Comparison of ENCODE assay signal across 9 cellular contexts in the genomic region with DNA sequence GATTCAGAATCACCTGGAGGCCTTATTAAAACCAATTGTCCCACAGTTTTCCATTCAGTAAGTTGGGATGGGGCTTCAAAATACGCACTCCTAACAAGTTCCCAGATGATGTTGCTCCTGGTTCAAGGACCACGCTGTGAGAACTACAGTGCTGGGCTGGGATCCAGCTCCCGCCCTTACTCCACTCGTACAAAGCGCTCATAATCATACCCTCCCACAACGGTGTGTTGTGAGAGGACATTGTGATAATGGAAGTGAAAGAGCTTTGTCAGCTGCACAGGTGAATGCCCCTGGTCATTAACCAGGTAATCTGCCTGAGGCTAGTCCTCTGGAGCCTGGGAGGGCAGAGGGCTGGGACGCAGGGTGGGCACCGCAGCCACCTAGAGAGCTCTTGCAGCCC. TPM values are rescaled to one million over a fixed set of nuclear protein-coding genes. Genes with fewer than 3 reads are reported as not detected.
A peak's percentile ranks its signal among the peaks of the same experiment; 100 is the strongest.
DNase-seq lines count a peak whose midpoint lies in the region; ATAC-seq, FAIRE-seq and TF ChIP-seq lines count a peak whose summit lies in the region.
"Had no signal": no experiment of that assay in that cellular context is flagged by ENCODE, and none has a peak within 500 bp of the region (broad histone marks: within the 10 kb centered on the region; RNA-seq: fewer than 3 reads in every experiment).

No MANE protein-coding gene starts in this region.

- H3K36me3 ChIP-seq in adrenal gland (replicated peaks in 1 of 2): no peaks in the 10 kb centered on the region

- H3K27ac ChIP-seq in adrenal gland: peak overlapping the region; percentile 94 to 99 (median 98)

- ATAC-seq in natural killer cell (no peak), memory B cell (ENCODE audit: low read depth) (no peak), GM21515 (IDR thresholded peaks at IDR 0.05; ENCODE audit: unreplicated experiment) (no peak)
- no peak for ATAC-seq in natural killer cell treated with Interleukin-12 subunit alpha and Interleukin-12 subunit beta and Interleukin-15 and Interleukin-18, amount 100 ng/mL, for 72 hours

- no peaks in the 10 kb centered on the region for H3K9me3 ChIP-seq in adrenal gland (replicated peaks in 1 of 3)

- H3K27ac Mint-ChIP-seq in natural killer cell (peak overlapping the region; percentile 9 to 87), memory B cell (peak overlapping the region; percentile 89)
- H3K27ac Mint-ChIP-seq in natural killer cell treated with Interleukin-12 subunit alpha and Interleukin-12 subunit beta and Interleukin-15 and Interleukin-18, amount 100 ng/mL, for 72 hours: no peak overlapping the region
- H3K27ac Mint-ChIP-seq in activated CD4-positive, alpha-beta T cell treated with anti-CD3 and anti-CD28 coated beads, Interleukin-2, amount 10 ng/mL, durations not matched to agents 7 days and 5 days: no peak overlapping the region

- H3K27me3 ChIP-seq in adrenal gland: no peaks in the 10 kb centered on the region

- no peak for TF ChIP-seq CTCF in natural killer cell (IDR thresholded peaks at IDR 0.05)
- TF ChIP-seq CTCF in adrenal gland (IDR thresholded peaks at IDR 0.05): no peak

- H3K4me3 Mint-ChIP-seq in natural killer cell (no peak overlapping the region), memory B cell (peak overlapping the region; percentile 93)
- H3K4me3 Mint-ChIP-seq in natural killer cell treated with Interleukin-12 subunit alpha and Interleukin-12 subunit beta and Interleukin-15 and Interleukin-18, amount 100 ng/mL, for 72 hours: no peak overlapping the region
- no peak overlapping the region for H3K4me3 Mint-ChIP-seq in activated CD4-positive, alpha-beta T cell treated with anti-CD3 and anti-CD28 coated beads, Interleukin-2, amount 10 ng/mL, durations not matched to agents 7 days and 5 days

- no peaks in the 10 kb centered on the region for H3K36me3 Mint-ChIP-seq in natural killer cell
- no peaks in the 10 kb centered on the region for H3K36me3 Mint-ChIP-seq in natural killer cell treated with Interleukin-12 subunit alpha and Interleukin-12 subunit beta and Interleukin-15 and Interleukin-18, amount 100 ng/mL, for 72 hours
- peaks cover 10% of the 10 kb centered on the region for H3K36me3 Mint-ChIP-seq in memory B cell
- peaks cover 19% of the 10 kb centered on the region for H3K36me3 Mint-ChIP-seq in activated CD4-positive, alpha-beta T cell treated with anti-CD3 and anti-CD28 coated beads, Interleukin-2, amount 10 ng/mL, durations not matched to agents 7 days and 5 days (ENCODE audit: low read depth)

- H3K4me3 ChIP-seq in adrenal gland: peak overlapping the region in 1 of 4 donors; percentile 59

- POLR2A ChIA-PET in activated CD4-positive, alpha-beta T cell treated with anti-CD3 and anti-CD28 coated beads, Interleukin-2, amount 10 ng/mL, durations not matched to agents 7 days and 5 days (lab: Charles Lee): no interaction called here

- TF ChIP-seq POLR2A in adrenal gland (IDR thresholded peaks at IDR 0.05): no peak

- peaks cover 0 to 5% of the 10 kb centered on the region in 2 donors for H3K27me3 Mint-ChIP-seq in natural killer cell (ENCODE audit: low read depth in 2 of 2)
- H3K27me3 Mint-ChIP-seq in natural killer cell treated with Interleukin-12 subunit alpha and Interleukin-12 subunit beta and Interleukin-15 and Interleukin-18, amount 100 ng/mL, for 72 hours: no peaks in the 10 kb centered on the region
- no peaks in the 10 kb centered on the region for H3K27me3 Mint-ChIP-seq in memory B cell
- H3K27me3 Mint-ChIP-seq in activated CD4-positive, alpha-beta T cell treated with anti-CD3 and anti-CD28 coated beads, Interleukin-2, amount 10 ng/mL, durations not matched to agents 7 days and 5 days: no peaks in the 10 kb centered on the region

- DNase-seq in natural killer cell (no peak), adrenal gland (peak; percentile 45 to 75 (median 59)), memory B cell (ENCODE audit: low spot score in 2 of 2) (no peak), activated gamma-delta T cell treated with Interleukin-2 at 50 U/mL for 16 hours (no peak), frontal cortex (ENCODE audit: low spot score in 2 of 2) (no peak)
- no peak for DNase-seq in natural killer cell treated with Interleukin-12 subunit alpha and Interleukin-12 subunit beta and Interleukin-15 and Interleukin-18, amount 100 ng/mL, for 72 hours (ENCODE audit: low spot score)
- no peak for DNase-seq in activated CD4-positive, alpha-beta T cell treated with anti-CD3 and anti-CD28 coated beads, Interleukin-2, amount 10 ng/mL, durations not matched to agents 7 days and 5 days
- DNase-seq: stimulated activated CD4-positive, alpha-beta T cell treated with anti-CD3 and anti-CD28 coated beads, Interleukin-12 subunit alpha, Interleukin-12 subunit beta, amount 100 ng/mL, for 4 hours had no signal

- intact Hi-C loops in natural killer cell (cut with micrococcal nuclease) (no loop called here), adrenal gland (cut with DNase I) (loop anchor here in 1 of 2 donors (10.0 kb wide), 2 partner anchors 161 to 351 kb away; a partner anchor contains a TSS)

- 42 to 55% (median 48%) methylated on average over 6 to 8 of the region's 8 CpGs for WGBS in adrenal gland, 4 donors

- no peak for FAIRE-seq in frontal cortex (lab: Jason Lieb, UNC)

- H3K4me1 ChIP-seq in adrenal gland (replicated peaks in 1 of 2): peaks cover 24 to 31% of the 10 kb centered on the region in 2 donors

- peaks cover 20 to 48% of the 10 kb centered on the region in 2 donors for H3K4me1 Mint-ChIP-seq in natural killer cell
- peaks cover 26 to 45% of the 10 kb centered on the region in 2 donors for H3K4me1 Mint-ChIP-seq in natural killer cell treated with Interleukin-12 subunit alpha and Interleukin-12 subunit beta and Interleukin-15 and Interleukin-18, amount 100 ng/mL, for 72 hours (ENCODE audit: low read depth in 2 of 2)
- H3K4me1 Mint-ChIP-seq in memory B cell: peaks cover 40% of the 10 kb centered on the region
- peaks cover 75% of the 10 kb centered on the region for H3K4me1 Mint-ChIP-seq in activated CD4-positive, alpha-beta T cell treated with anti-CD3 and anti-CD28 coated beads, Interleukin-2, amount 10 ng/mL, durations not matched to agents 7 days and 5 days

- H3K9me3 Mint-ChIP-seq in natural killer cell (no peaks in the 10 kb centered on the region), memory B cell (no peaks in the 10 kb centered on the region)
- no peaks in the 10 kb centered on the region for H3K9me3 Mint-ChIP-seq in natural killer cell treated with Interleukin-12 subunit alpha and Interleukin-12 subunit beta and Interleukin-15 and Interleukin-18, amount 100 ng/mL, for 72 hours
- H3K9me3 Mint-ChIP-seq in activated CD4-positive, alpha-beta T cell treated with anti-CD3 and anti-CD28 coated beads, Interleukin-2, amount 10 ng/mL, durations not matched to agents 7 days and 5 days: peaks cover 8% of the 10 kb centered on the region

- CTCF ChIA-PET in activated CD4-positive, alpha-beta T cell treated with anti-CD3 and anti-CD28 coated beads, Interleukin-2, amount 10 ng/mL, durations not matched to agents 7 days and 5 days (lab: Charles Lee): interaction anchor here (0.6 to 3.5 kb wide), 6 partner anchors 9 to 540 kb away, joined by 3 to 13 read pairs (median 6); no protein-coding TSS in a partner anchor

RNA-seq across cellular contexts. Expression of a gene that starts 1.3 kb away (rescaled TPM):
- total RNA-seq in natural killer cell (10 to 100 TPM; 11.6 to 42.1 (median 13.0) TPM), adrenal gland (10 to 100 TPM in 7 of 8 donors, 1 to 10 TPM in 1; 6.2 to 38.2 (median 21.2) TPM), frontal cortex (6.5 TPM)
- total RNA-seq in natural killer cell treated with Interleukin-12 subunit alpha and Interleukin-12 subunit beta and Interleukin-15 and Interleukin-18, amount 100 ng/mL, for 72 hours: 100 to 1,000 TPM in 1 of 2 donors, 10 to 100 TPM in 1; 39.3 to 158 TPM
- 10 to 100 TPM in 2 of 3 donors, 1 to 10 TPM in 1; 5.4 to 53.4 (median 13.1) TPM for polyA plus RNA-seq in adrenal gland
- total RNA-seq in activated CD4-positive, alpha-beta T cell treated with anti-CD3 and anti-CD28 coated beads, Interleukin-2, amount 10 ng/mL, durations not matched to agents 7 days and 5 days: 100 to 1,000 TPM; 126 to 128 TPM

Comparison
In these comparisons a context has a peak if more than half of its experiments do, and no peak if none do; other contexts are left out.
1. H3K27ac Mint-ChIP-seq: peak in natural killer cell (2 of 2) and memory B cell (single experiment); none in natural killer cell treated with Interleukin-12 subunit alpha and Interleukin-12 subunit beta and Interleukin-15 and Interleukin-18, amount 100 ng/mL, for 72 hours (0 of 2) and activated CD4-positive, alpha-beta T cell treated with anti-CD3 and anti-CD28 coated beads, Interleukin-2, amount 10 ng/mL, durations not matched to agents 7 days and 5 days (single experiment).
2. DNase-seq: peak in adrenal gland (7 of 7); none in natural killer cell (single experiment), natural killer cell treated with Interleukin-12 subunit alpha and Interleukin-12 subunit beta and Interleukin-15 and Interleukin-18, amount 100 ng/mL, for 72 hours (single experiment), memory B cell (0 of 2), activated gamma-delta T cell treated with Interleukin-2 at 50 U/mL for 16 hours (single experiment), frontal cortex (0 of 2) and activated CD4-positive, alpha-beta T cell treated with anti-CD3 and anti-CD28 coated beads, Interleukin-2, amount 10 ng/mL, durations not matched to agents 7 days and 5 days (single experiment).